ENCODE assay signal across 19 cellular contexts in genomic region chr11:79331251-79331901, GRCh38.
A peak's percentile ranks its signal among the peaks of the same experiment; 100 is the strongest.
DNase-seq lines count a peak whose midpoint lies in the region; FAIRE-seq lines count a peak whose summit lies in the region.
"Had no signal": no experiment of that assay in that cellular context is flagged by ENCODE, and none has a peak within 500 bp of the region (broad histone marks: within the 10 kb centered on the region; RNA-seq: fewer than 3 reads in every experiment).

No MANE protein-coding gene starts in this region.

- DNase-seq in NCI-H748 (lab: John Stamatoyannopoulos, UW; ENCODE audit: unreplicated experiment) (peak; percentile 20), NCI-H748 treated with DMSO at 0.1 percent for 48 hours (lab: John Stamatoyannopoulos, UW) (no peak), NCI-H187 treated with DMSO at 0.1 percent for 48 hours (lab: John Stamatoyannopoulos, UW) (peak; percentile 37), iPS-NIHi7 (ENCODE audit: extremely low spot score) (peak; percentile 41), RCC 7860 (ENCODE audit: low spot score) (no peak), NCI-H1694 treated with DMSO at 0.1 percent for 48 hours (lab: John Stamatoyannopoulos, UW) (no peak)
- DNase-seq in stimulated activated CD4-positive, alpha-beta T cell treated with anti-CD3 and anti-CD28 coated beads, Interleukin-2, amount 100 ng/mL, for 24 hours, result no peak
- DNase-seq: activated CD4-positive, alpha-beta T cell treated with anti-CD3 and anti-CD28 coated beads for 48 hours; amygdala; CD4-positive, alpha-beta memory T cell; H7; hippocampal formation; KG1; NCI-H1436 treated with DMSO at 0.1 percent for 48 hours; NCI-H774; stimulated activated naive CD4-positive, alpha-beta T cell; SW 1271; T-helper 9 cell had no signal

- no peak for FAIRE-seq in RCC 7860 (lab: Jason Lieb, UNC)
- FAIRE-seq: colon had no signal

Comparison
In these comparisons a context has a peak if more than half of its experiments do, and no peak if none do; other contexts are left out.
1. DNase-seq: peak in NCI-H748 (single experiment), NCI-H187 treated with DMSO at 0.1 percent for 48 hours (single experiment) and iPS-NIHi7 (single experiment); none in NCI-H748 treated with DMSO at 0.1 percent for 48 hours (single experiment), RCC 7860 (single experiment), stimulated activated CD4-positive, alpha-beta T cell treated with anti-CD3 and anti-CD28 coated beads, Interleukin-2, amount 100 ng/mL, for 24 hours (0 of 2) and NCI-H1694 treated with DMSO at 0.1 percent for 48 hours (single experiment).